In the genomic region with DNA sequence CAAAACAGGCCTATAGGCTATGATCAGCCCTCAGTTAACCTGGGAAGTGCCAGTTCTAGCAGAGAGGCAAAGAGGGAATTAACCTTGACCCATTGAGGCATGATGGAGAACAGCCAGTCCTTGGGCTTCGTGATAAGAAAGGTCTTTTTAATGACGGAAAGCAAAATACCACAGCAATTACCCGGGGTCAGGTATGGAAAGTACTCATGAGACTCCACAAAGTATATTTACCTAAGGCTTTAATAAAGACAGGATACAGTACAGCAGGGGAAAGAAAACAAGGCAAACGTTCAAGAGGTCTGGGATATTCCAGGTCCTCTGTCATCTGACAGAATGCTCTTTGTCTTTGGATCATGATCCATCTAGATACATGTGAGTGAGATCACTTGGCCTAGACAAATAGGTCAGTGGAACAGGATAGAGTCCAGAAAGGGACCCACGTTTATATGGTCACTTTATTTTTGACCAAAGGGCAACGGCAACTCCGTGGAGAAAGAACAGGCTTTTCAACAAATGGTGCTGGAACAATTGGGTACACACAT, we compare ENCODE assay signal across 1 cellular context.
A peak's percentile ranks its signal among the peaks of the same experiment; 100 is the strongest.
TF ChIP-seq lines count a peak whose summit lies in the region.

No MANE protein-coding gene starts in this region.

TF ChIP-seq in HepG2, 621 proteins besides CTCF, POLR2A, EP300 and RAD21 (continued from another document and continues in another):
- TF ChIP-seq, protein P1, sequence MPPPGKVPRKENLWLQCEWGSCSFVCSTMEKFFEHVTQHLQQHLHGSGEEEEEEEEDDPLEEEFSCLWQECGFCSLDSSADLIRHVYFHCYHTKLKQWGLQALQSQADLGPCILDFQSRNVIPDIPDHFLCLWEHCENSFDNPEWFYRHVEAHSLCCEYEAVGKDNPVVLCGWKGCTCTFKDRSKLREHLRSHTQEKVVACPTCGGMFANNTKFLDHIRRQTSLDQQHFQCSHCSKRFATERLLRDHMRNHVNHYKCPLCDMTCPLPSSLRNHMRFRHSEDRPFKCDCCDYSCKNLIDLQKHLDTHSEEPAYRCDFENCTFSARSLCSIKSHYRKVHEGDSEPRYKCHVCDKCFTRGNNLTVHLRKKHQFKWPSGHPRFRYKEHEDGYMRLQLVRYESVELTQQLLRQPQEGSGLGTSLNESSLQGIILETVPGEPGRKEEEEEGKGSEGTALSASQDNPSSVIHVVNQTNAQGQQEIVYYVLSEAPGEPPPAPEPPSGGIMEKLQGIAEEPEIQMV (CRISPR knock-in tag; IDR thresholded peaks at IDR 0.05; ENCODE audit: low read depth), result no peak
- TF ChIP-seq FOXO1 (CRISPR knock-in tag; IDR thresholded peaks at IDR 0.05) (peak; percentile 86), ZNF703 (CRISPR knock-in tag; IDR thresholded peaks at IDR 0.05; ENCODE audit: borderline replicate concordance) (0 out of 2 replicates have a peak, but pooled peaks have one; percentile 57), KLF9 (CRISPR knock-in tag; IDR thresholded peaks at IDR 0.05; ENCODE audit: low read depth) (no peak), GTF3A (CRISPR knock-in tag; conservative IDR thresholded peaks at IDR 0.05) (no peak), ZNF619 (CRISPR knock-in tag; IDR thresholded peaks at IDR 0.05) (no peak), SP5 (CRISPR knock-in tag; IDR thresholded peaks at IDR 0.05; ENCODE audit: borderline replicate concordance, low read depth) (peak; percentile 60; the same call in 1 of the 2 replicates), MIXL1 (CRISPR knock-in tag; IDR thresholded peaks at IDR 0.05) (peak; percentile 98), ZNF296 (CRISPR knock-in tag; conservative IDR thresholded peaks at IDR 0.05) (no peak), FIP1L1 (IDR thresholded peaks at IDR 0.05; ENCODE audit: borderline replicate concordance, insufficient read depth, low read depth, low read length) (no peak), ZNF10 (CRISPR knock-in tag; IDR thresholded peaks at IDR 0.05; ENCODE audit: borderline replicate concordance, low read depth) (no peak), MYC (CRISPR knock-in tag; IDR thresholded peaks at IDR 0.05; ENCODE audit: borderline replicate concordance) (no peak), DR1 (CRISPR knock-in tag; IDR thresholded peaks at IDR 0.05) (no peak), HMG20B (CRISPR knock-in tag; conservative IDR thresholded peaks at IDR 0.05) (peak; percentile 46; the same call in 1 of the 2 replicates), MATR3 (CRISPR knock-in tag; IDR thresholded peaks at IDR 0.05) (no peak), REL (CRISPR knock-in tag; conservative IDR thresholded peaks at IDR 0.05) (no peak), NFIC (IDR thresholded peaks at IDR 0.05; ENCODE audit: low read length) (peak; percentile 93), ZSCAN30 (CRISPR knock-in tag; IDR thresholded peaks at IDR 0.05) (0 out of 2 replicates have a peak, but pooled peaks have one; percentile 42), CBFB (CRISPR knock-in tag; IDR thresholded peaks at IDR 0.05) (peak; percentile 62; the same call in 1 of the 2 replicates), GATAD2A (CRISPR knock-in tag; IDR thresholded peaks at IDR 0.05) (peak; percentile 93), THAP11 (CRISPR knock-in tag; IDR thresholded peaks at IDR 0.05) (peak; percentile 48; the same call in 1 of the 2 replicates), ZNF660 (CRISPR knock-in tag; IDR thresholded peaks at IDR 0.05; ENCODE audit: borderline replicate concordance, low read depth) (no peak), ZFP37 (CRISPR knock-in tag; IDR thresholded peaks at IDR 0.05; ENCODE audit: borderline replicate concordance) (0 out of 2 replicates have a peak, but pooled peaks have one; percentile 73), ZNF614 (CRISPR knock-in tag; IDR thresholded peaks at IDR 0.05; ENCODE audit: borderline replicate concordance) (peak; percentile 63; the same call in 1 of the 2 replicates), ZNF496 (CRISPR knock-in tag; IDR thresholded peaks at IDR 0.05; ENCODE audit: insufficient replicate concordance) (no peak), ZMYM2 (CRISPR knock-in tag; IDR thresholded peaks at IDR 0.05) (no peak), SKI (IDR thresholded peaks at IDR 0.05; ENCODE audit: partially characterized antibody) (peak; percentile 87)
- TF ChIP-seq, protein P2, sequence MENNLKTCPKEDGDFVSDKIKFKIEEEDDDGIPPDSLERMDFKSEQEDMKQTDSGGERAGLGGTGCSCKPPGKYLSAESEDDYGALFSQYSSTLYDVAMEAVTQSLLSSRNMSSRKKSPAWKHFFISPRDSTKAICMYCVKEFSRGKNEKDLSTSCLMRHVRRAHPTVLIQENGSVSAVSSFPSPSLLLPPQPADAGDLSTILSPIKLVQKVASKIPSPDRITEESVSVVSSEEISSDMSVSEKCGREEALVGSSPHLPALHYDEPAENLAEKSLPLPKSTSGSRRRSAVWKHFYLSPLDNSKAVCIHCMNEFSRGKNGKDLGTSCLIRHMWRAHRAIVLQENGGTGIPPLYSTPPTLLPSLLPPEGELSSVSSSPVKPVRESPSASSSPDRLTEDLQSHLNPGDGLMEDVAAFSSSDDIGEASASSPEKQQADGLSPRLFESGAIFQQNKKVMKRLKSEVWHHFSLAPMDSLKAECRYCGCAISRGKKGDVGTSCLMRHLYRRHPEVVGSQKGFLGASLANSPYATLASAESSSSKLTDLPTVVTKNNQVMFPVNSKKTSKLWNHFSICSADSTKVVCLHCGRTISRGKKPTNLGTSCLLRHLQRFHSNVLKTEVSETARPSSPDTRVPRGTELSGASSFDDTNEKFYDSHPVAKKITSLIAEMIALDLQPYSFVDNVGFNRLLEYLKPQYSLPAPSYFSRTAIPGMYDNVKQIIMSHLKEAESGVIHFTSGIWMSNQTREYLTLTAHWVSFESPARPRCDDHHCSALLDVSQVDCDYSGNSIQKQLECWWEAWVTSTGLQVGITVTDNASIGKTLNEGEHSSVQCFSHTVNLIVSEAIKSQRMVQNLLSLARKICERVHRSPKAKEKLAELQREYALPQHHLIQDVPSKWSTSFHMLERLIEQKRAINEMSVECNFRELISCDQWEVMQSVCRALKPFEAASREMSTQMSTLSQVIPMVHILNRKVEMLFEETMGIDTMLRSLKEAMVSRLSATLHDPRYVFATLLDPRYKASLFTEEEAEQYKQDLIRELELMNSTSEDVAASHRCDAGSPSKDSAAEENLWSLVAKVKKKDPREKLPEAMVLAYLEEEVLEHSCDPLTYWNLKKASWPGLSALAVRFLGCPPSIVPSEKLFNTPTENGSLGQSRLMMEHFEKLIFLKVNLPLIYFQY (CRISPR knock-in tag; IDR thresholded peaks at IDR 0.05; ENCODE audit: borderline replicate concordance), result 0 out of 2 replicates have a peak, but pooled peaks have one; percentile 29
- TF ChIP-seq, protein P3, sequence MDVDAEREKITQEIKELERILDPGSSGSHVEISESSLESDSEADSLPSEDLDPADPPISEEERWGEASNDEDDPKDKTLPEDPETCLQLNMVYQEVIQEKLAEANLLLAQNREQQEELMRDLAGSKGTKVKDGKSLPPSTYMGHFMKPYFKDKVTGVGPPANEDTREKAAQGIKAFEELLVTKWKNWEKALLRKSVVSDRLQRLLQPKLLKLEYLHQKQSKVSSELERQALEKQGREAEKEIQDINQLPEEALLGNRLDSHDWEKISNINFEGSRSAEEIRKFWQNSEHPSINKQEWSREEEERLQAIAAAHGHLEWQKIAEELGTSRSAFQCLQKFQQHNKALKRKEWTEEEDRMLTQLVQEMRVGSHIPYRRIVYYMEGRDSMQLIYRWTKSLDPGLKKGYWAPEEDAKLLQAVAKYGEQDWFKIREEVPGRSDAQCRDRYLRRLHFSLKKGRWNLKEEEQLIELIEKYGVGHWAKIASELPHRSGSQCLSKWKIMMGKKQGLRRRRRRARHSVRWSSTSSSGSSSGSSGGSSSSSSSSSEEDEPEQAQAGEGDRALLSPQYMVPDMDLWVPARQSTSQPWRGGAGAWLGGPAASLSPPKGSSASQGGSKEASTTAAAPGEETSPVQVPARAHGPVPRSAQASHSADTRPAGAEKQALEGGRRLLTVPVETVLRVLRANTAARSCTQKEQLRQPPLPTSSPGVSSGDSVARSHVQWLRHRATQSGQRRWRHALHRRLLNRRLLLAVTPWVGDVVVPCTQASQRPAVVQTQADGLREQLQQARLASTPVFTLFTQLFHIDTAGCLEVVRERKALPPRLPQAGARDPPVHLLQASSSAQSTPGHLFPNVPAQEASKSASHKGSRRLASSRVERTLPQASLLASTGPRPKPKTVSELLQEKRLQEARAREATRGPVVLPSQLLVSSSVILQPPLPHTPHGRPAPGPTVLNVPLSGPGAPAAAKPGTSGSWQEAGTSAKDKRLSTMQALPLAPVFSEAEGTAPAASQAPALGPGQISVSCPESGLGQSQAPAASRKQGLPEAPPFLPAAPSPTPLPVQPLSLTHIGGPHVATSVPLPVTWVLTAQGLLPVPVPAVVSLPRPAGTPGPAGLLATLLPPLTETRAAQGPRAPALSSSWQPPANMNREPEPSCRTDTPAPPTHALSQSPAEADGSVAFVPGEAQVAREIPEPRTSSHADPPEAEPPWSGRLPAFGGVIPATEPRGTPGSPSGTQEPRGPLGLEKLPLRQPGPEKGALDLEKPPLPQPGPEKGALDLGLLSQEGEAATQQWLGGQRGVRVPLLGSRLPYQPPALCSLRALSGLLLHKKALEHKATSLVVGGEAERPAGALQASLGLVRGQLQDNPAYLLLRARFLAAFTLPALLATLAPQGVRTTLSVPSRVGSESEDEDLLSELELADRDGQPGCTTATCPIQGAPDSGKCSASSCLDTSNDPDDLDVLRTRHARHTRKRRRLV (CRISPR knock-in tag; IDR thresholded peaks at IDR 0.05), result no peak
- TF ChIP-seq, protein P4, sequence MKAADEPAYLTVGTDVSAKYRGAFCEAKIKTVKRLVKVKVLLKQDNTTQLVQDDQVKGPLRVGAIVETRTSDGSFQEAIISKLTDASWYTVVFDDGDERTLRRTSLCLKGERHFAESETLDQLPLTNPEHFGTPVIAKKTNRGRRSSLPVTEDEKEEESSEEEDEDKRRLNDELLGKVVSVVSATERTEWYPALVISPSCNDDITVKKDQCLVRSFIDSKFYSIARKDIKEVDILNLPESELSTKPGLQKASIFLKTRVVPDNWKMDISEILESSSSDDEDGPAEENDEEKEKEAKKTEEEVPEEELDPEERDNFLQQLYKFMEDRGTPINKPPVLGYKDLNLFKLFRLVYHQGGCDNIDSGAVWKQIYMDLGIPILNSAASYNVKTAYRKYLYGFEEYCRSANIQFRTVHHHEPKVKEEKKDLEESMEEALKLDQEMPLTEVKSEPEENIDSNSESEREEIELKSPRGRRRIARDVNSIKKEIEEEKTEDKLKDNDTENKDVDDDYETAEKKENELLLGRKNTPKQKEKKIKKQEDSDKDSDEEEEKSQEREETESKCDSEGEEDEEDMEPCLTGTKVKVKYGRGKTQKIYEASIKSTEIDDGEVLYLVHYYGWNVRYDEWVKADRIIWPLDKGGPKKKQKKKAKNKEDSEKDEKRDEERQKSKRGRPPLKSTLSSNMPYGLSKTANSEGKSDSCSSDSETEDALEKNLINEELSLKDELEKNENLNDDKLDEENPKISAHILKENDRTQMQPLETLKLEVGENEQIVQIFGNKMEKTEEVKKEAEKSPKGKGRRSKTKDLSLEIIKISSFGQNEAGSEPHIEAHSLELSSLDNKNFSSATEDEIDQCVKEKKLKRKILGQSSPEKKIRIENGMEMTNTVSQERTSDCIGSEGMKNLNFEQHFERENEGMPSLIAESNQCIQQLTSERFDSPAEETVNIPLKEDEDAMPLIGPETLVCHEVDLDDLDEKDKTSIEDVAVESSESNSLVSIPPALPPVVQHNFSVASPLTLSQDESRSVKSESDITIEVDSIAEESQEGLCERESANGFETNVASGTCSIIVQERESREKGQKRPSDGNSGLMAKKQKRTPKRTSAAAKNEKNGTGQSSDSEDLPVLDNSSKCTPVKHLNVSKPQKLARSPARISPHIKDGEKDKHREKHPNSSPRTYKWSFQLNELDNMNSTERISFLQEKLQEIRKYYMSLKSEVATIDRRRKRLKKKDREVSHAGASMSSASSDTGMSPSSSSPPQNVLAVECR (CRISPR knock-in tag; IDR thresholded peaks at IDR 0.05; ENCODE audit: borderline replicate concordance), result no peak; the same call in 1 of the 2 replicates
- TF ChIP-seq, protein P5, sequence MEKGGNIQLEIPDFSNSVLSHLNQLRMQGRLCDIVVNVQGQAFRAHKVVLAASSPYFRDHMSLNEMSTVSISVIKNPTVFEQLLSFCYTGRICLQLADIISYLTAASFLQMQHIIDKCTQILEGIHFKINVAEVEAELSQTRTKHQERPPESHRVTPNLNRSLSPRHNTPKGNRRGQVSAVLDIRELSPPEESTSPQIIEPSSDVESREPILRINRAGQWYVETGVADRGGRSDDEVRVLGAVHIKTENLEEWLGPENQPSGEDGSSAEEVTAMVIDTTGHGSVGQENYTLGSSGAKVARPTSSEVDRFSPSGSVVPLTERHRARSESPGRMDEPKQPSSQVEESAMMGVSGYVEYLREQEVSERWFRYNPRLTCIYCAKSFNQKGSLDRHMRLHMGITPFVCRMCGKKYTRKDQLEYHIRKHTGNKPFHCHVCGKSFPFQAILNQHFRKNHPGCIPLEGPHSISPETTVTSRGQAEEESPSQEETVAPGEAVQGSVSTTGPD (CRISPR knock-in tag; IDR thresholded peaks at IDR 0.05), result peak; percentile 73
- TF ChIP-seq, protein P6, sequence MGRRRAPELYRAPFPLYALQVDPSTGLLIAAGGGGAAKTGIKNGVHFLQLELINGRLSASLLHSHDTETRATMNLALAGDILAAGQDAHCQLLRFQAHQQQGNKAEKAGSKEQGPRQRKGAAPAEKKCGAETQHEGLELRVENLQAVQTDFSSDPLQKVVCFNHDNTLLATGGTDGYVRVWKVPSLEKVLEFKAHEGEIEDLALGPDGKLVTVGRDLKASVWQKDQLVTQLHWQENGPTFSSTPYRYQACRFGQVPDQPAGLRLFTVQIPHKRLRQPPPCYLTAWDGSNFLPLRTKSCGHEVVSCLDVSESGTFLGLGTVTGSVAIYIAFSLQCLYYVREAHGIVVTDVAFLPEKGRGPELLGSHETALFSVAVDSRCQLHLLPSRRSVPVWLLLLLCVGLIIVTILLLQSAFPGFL (CRISPR knock-in tag; IDR thresholded peaks at IDR 0.05), result no peak
- TF ChIP-seq, protein P7, sequence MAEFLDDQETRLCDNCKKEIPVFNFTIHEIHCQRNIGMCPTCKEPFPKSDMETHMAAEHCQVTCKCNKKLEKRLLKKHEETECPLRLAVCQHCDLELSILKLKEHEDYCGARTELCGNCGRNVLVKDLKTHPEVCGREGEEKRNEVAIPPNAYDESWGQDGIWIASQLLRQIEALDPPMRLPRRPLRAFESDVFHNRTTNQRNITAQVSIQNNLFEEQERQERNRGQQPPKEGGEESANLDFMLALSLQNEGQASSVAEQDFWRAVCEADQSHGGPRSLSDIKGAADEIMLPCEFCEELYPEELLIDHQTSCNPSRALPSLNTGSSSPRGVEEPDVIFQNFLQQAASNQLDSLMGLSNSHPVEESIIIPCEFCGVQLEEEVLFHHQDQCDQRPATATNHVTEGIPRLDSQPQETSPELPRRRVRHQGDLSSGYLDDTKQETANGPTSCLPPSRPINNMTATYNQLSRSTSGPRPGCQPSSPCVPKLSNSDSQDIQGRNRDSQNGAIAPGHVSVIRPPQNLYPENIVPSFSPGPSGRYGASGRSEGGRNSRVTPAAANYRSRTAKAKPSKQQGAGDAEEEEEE (CRISPR knock-in tag; IDR thresholded peaks at IDR 0.05; ENCODE audit: borderline replicate concordance), result no peak
- TF ChIP-seq, protein P8, sequence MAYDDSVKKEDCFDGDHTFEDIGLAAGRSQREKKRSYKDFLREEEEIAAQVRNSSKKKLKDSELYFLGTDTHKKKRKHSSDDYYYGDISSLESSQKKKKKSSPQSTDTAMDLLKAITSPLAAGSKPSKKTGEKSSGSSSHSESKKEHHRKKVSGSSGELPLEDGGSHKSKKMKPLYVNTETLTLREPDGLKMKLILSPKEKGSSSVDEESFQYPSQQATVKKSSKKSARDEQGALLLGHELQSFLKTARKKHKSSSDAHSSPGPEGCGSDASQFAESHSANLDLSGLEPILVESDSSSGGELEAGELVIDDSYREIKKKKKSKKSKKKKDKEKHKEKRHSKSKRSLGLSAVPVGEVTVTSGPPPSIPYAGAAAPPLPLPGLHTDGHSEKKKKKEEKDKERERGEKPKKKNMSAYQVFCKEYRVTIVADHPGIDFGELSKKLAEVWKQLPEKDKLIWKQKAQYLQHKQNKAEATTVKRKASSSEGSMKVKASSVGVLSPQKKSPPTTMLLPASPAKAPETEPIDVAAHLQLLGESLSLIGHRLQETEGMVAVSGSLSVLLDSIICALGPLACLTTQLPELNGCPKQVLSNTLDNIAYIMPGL (CRISPR knock-in tag; IDR thresholded peaks at IDR 0.05; ENCODE audit: borderline replicate concordance in 1 of 2, low read depth in 1 of 2), result peak; percentile 33 to 47; a peak in 2 of 4 replicates
